Comparison of ENCODE assay signal across 8 cellular contexts in the genomic region with DNA sequence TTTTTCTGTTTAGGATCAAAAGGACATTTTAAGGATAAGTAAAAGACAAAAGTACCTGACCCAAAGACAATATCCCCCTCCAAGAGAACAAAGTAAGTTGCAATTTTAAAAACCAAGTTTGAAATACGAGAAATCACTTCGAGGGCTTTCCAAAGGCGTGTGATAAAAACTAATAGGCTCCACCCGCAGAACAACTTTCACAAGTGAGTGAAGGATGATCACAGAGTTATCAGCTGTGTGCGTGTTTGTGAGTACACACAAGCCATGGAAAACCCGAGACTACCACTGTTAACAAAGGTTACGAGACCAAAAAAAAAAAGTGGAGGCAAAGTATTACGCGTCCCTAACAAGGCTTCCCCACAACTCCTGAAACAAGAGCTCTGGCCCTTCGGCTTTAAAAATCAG. TPM values are rescaled to one million over a fixed set of nuclear protein-coding genes. Genes with fewer than 3 reads are reported as not detected.
A peak's percentile ranks its signal among the peaks of the same experiment; 100 is the strongest.
DNase-seq lines count a peak whose midpoint lies in the region; ATAC-seq, FAIRE-seq and TF ChIP-seq lines count a peak whose summit lies in the region.

No MANE protein-coding gene starts in this region.

- H3K36me3 ChIP-seq in body of pancreas (replicated peaks in 1 of 2; ENCODE audit: insufficient read depth in 1 of 2, low read depth in 2 of 2), result no peaks in the 10 kb centered on the region

- WGBS in body of pancreas, 2 donors, result 0% methylated on average over 10 of the region's 10 CpGs

- intact Hi-C loops in body of pancreas (cut with DNase I), result no loop called here

- no peaks in the 10 kb centered on the region for H3K9me3 ChIP-seq in body of pancreas

- no peak for FAIRE-seq in H54 (lab: Jason Lieb, UNC)

- TF ChIP-seq POLR2A in body of pancreas (IDR thresholded peaks at IDR 0.05) (no peak), H54 (IDR thresholded peaks at IDR 0.05; ENCODE audit: low read depth, low read length) (no peak)

- peaks cover 55% of the 10 kb centered on the region for H3K4me1 ChIP-seq in body of pancreas

- H3K27me3 ChIP-seq in body of pancreas (no peaks in the 10 kb centered on the region), layer of hippocampus (ENCODE audit: control insufficient read depth, insufficient read depth, low read length) (no peaks in the 10 kb centered on the region)

- DNase-seq in GM04504 (ENCODE audit: low read depth) (peak; percentile 10), body of pancreas (no peak), substantia nigra (lab: John Stamatoyannopoulos, UW) (no peak), GM10266 (ENCODE audit: extremely low spot score) (no peak), H54 (ENCODE audit: insufficient read length, low spot score) (no peak)
- no peak for DNase-seq in Jurkat, Clone E6-1 (ENCODE audit: low read depth, low spot score)

- TF ChIP-seq CTCF in body of pancreas (IDR thresholded peaks at IDR 0.05) (no peak), GM10266 (IDR thresholded peaks at IDR 0.05; ENCODE audit: control insufficient read depth, insufficient read depth, low read depth, missing control alignments) (no peak)

- ATAC-seq in body of pancreas (no peak), GM19452 (IDR thresholded peaks at IDR 0.05; ENCODE audit: unreplicated experiment) (no peak)

- H3K27ac ChIP-seq in body of pancreas, result peak overlapping the region; percentile 97 to 99 (median 98)
- peak overlapping the region; percentile 97 for H3K27ac ChIP-seq in layer of hippocampus (ENCODE audit: low read depth, low read length)
- H3K27ac ChIP-seq in substantia nigra (ENCODE audit: low read depth, low read length, poor library complexity, severe bottlenecking), result peak overlapping the region; percentile 87

- peak overlapping the region; percentile 81 for H3K4me3 ChIP-seq in Jurkat, Clone E6-1 (ENCODE audit: low read length)
- H3K4me3 ChIP-seq in body of pancreas, result peak overlapping the region; percentile 66 to 78

RNA-seq across cellular contexts. Expression of gene SMAD2, which starts 0.8 kb away (rescaled TPM):
- polyA plus RNA-seq in Jurkat, Clone E6-1 (2012; ENCODE audit: insufficient read depth, insufficient read length), result 100 TPM
- total RNA-seq in body of pancreas, result 10 to 100 TPM in 1 of 2 donors, 1 to 10 TPM in 1; 9.6 to 19.7 TPM
